ENCODE assay signal across 8 cellular contexts in the genomic region with DNA sequence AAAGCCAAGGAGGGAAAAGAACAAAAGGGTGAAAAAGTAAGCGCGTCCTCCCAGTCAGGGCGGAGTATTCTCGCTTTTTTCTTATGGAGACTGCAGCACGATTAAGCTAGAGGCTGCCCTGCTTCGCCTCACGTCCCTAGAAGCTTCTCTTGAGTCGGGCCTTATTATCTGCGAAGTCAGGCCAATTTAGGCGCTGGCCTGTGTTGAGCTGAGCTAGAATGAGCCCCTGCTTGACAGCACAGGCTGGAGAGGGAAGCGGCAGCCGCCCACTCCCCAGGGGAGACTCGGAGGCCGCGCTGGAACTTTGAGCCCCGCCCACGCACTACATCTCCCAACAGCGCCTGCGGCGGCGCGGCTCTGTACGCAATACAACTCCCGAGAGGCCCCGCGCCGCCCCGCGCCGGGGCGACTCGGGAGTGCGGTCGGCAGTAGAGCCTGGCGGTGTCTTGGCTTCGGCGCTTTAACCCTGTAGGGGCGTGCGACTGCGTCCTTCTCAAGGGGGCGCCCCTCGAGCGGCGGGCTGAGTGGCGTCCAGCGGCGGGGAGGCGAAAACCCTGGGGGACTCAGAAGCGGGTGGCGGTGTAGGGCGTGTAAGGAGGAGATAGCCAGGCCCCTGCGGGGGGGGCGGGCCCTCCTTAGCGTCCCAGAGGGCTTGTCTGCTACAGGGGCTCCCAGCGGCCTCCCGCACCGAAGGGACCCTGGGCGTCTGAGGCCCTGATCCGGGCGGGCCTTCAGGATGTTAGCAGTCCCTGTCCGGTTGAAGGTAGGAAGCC. TPM values are rescaled to one million over a fixed set of nuclear protein-coding genes. Genes with fewer than 3 reads are reported as not detected.
A peak's percentile ranks its signal among the peaks of the same experiment; 100 is the strongest.
DNase-seq lines count a peak whose midpoint lies in the region; ATAC-seq and TF ChIP-seq lines count a peak whose summit lies in the region.

No MANE protein-coding gene starts in this region.

- H3K4me3 ChIP-seq in dorsolateral prefrontal cortex (peak overlapping the region; percentile 68 to 100 (median 93)), lower lobe of right lung (peak overlapping the region; percentile 82)

- peaks cover 42% of the 10 kb centered on the region for H3K36me3 Mint-ChIP-seq in CD4-positive, alpha-beta T cell (ENCODE audit: low read depth)
- H3K36me3 Mint-ChIP-seq in activated CD4-positive, alpha-beta memory T cell treated with anti-CD3 and anti-CD28 coated beads for 36 hours: peaks cover 28% of the 10 kb centered on the region

- peak overlapping the region; percentile 95 for H3K27ac Mint-ChIP-seq in CD4-positive, alpha-beta T cell
- H3K27ac Mint-ChIP-seq in activated CD4-positive, alpha-beta memory T cell treated with anti-CD3 and anti-CD28 coated beads for 36 hours: peak overlapping the region; percentile 98

- ATAC-seq in CD4-positive, alpha-beta T cell (ENCODE audit: poor library complexity): peak; percentile 73
- ATAC-seq in GM19372 (IDR thresholded peaks at IDR 0.05; ENCODE audit: low read depth, unreplicated experiment): peak; percentile 52
- ATAC-seq in HG03521 (IDR thresholded peaks at IDR 0.05; ENCODE audit: unreplicated experiment): peak; percentile 67
- ATAC-seq in lower lobe of right lung: peak; percentile 94 to 95

- H3K27me3 Mint-ChIP-seq in CD4-positive, alpha-beta T cell: no peaks in the 10 kb centered on the region
- no peaks in the 10 kb centered on the region for H3K27me3 Mint-ChIP-seq in activated CD4-positive, alpha-beta memory T cell treated with anti-CD3 and anti-CD28 coated beads for 36 hours

- peak; percentile 71 to 84 (median 78) for DNase-seq in CD4-positive, alpha-beta T cell
- DNase-seq in NCI-H748 treated with DMSO at 0.1 percent for 48 hours (lab: John Stamatoyannopoulos, UW) (peak; percentile 48), dorsolateral prefrontal cortex (peak; percentile 82 to 92 (median 88)), lower lobe of right lung (peak; percentile 95)
- peak; percentile 92 for DNase-seq in activated CD4-positive, alpha-beta memory T cell treated with anti-CD3 and anti-CD28 coated beads for 36 hours
- peak; percentile 55 to 70 (median 70) for DNase-seq in stimulated activated CD4-positive, alpha-beta T cell treated with anti-CD3 and anti-CD28 coated beads, TNF-alpha, amount 100 ng/mL, for 1 hour (ENCODE audit: low read depth in 3 of 3, low spot score in 1 of 3)

- H3K4me1 Mint-ChIP-seq in CD4-positive, alpha-beta T cell (ENCODE audit: low read depth): peaks cover 43% of the 10 kb centered on the region
- H3K4me1 Mint-ChIP-seq in activated CD4-positive, alpha-beta memory T cell treated with anti-CD3 and anti-CD28 coated beads for 36 hours (ENCODE audit: low read depth): peaks cover 30% of the 10 kb centered on the region

- intact Hi-C loops in CD4-positive, alpha-beta T cell (cut with DNase I, micrococcal nuclease): loop anchor here (1.0 to 10.0 kb wide), 9 partner anchors 24 to 1274 kb away; partner anchors contain the start of genes E2F2 (in 2 of the 2), HNRNPR (in 2 of the 2), ELOA (in 1 of the 2) and GALE (in 1 of the 2)
- intact Hi-C loops in activated CD4-positive, alpha-beta memory T cell treated with anti-CD3 and anti-CD28 coated beads for 36 hours (cut with micrococcal nuclease): loop anchor here (1.0 to 2.0 kb wide), 3 partner anchors 24 to 190 kb away; partner anchors contain the start of genes HNRNPR and ID3
- intact Hi-C loops in dorsolateral prefrontal cortex (cut with DNase I): loop anchor here (1.0 to 10.0 kb wide), 4 partner anchors 24 to 169 kb away; partner anchors contain the start of genes HNRNPR (in 2 of the 2) and E2F2 (in 1 of the 2)
- intact Hi-C loops in lower lobe of right lung (cut with DNase I): no loop called here

- no peaks in the 10 kb centered on the region for H3K27me3 ChIP-seq in CD4-positive, alpha-beta T cell (ENCODE audit: control insufficient read depth, insufficient read depth, low read length)
- H3K27me3 ChIP-seq in dorsolateral prefrontal cortex: no peaks in the 10 kb centered on the region
- no peaks in the 10 kb centered on the region for H3K27me3 ChIP-seq in lower lobe of right lung (ENCODE audit: low read depth)

- peaks cover 17% of the 10 kb centered on the region for H3K36me3 ChIP-seq in lower lobe of right lung

- peak; percentile 18 for TF ChIP-seq CTCF in CD4-positive, alpha-beta T cell (IDR thresholded peaks at IDR 0.05)
- peak in 42 of 56 donors; percentile 13 to 53 (median 36) for TF ChIP-seq CTCF in dorsolateral prefrontal cortex (IDR thresholded peaks at IDR 0.05 in 54 of 56, conservative IDR thresholded peaks at IDR 0.05 in 2 of 56; ENCODE audit: low read depth in 1 of 56, partially characterized antibody in 56 of 56)
- TF ChIP-seq CTCF in lower lobe of right lung (IDR thresholded peaks at IDR 0.05): peak; percentile 12

- H3K27ac ChIP-seq in CD4-positive, alpha-beta T cell (ENCODE audit: low read depth, low read length): peak overlapping the region; percentile 90
- H3K27ac ChIP-seq in dorsolateral prefrontal cortex (peak overlapping the region; percentile 92 to 100 (median 99)), lower lobe of right lung (peak overlapping the region; percentile 94)

- H3K9me3 Mint-ChIP-seq in CD4-positive, alpha-beta T cell: no peaks in the 10 kb centered on the region
- H3K9me3 Mint-ChIP-seq in activated CD4-positive, alpha-beta memory T cell treated with anti-CD3 and anti-CD28 coated beads for 36 hours: peaks cover 6% of the 10 kb centered on the region

- peaks cover 50% of the 10 kb centered on the region for H3K4me1 ChIP-seq in lower lobe of right lung

- POLR2A ChIA-PET in CD4-positive, alpha-beta T cell (lab: Charles Lee): interaction anchor here (0.6 to 3.9 kb wide), 18 partner anchors 9 to 612 kb away, joined by 3 to 116 read pairs (median 4); partner anchors contain the start of genes ASAP3, HMGCL, HNRNPR and KDM1A
- POLR2A ChIA-PET in activated CD4-positive, alpha-beta memory T cell treated with anti-CD3 and anti-CD28 coated beads for 36 hours (lab: Charles Lee): interaction anchor here (1.1 to 5.5 kb wide), 3 partner anchors 12 to 26 kb away, joined by 4 to 65 read pairs (median 4); partner anchors contain the start of gene HNRNPR

- H3K9me3 ChIP-seq in CD4-positive, alpha-beta T cell (ENCODE audit: control insufficient read depth, low read length): peaks cover 2% of the 10 kb centered on the region
- peaks cover 11% of the 10 kb centered on the region for H3K9me3 ChIP-seq in lower lobe of right lung

- CTCF ChIA-PET in CD4-positive, alpha-beta T cell (lab: Charles Lee): interaction anchor here (0.8 to 2.1 kb wide), 4 partner anchors 24 to 48 kb away, joined by 3 to 11 read pairs (median 4); partner anchors contain the start of gene HNRNPR
- CTCF ChIA-PET in activated CD4-positive, alpha-beta memory T cell treated with anti-CD3 and anti-CD28 coated beads for 36 hours (lab: Charles Lee): interaction anchor here (0.6 to 4.0 kb wide), 8 partner anchors 24 to 269 kb away, joined by 3 to 20 read pairs (median 3); partner anchors contain the start of gene HNRNPR

- peak overlapping the region; percentile 100 for H3K4me3 Mint-ChIP-seq in CD4-positive, alpha-beta T cell
- H3K4me3 Mint-ChIP-seq in activated CD4-positive, alpha-beta memory T cell treated with anti-CD3 and anti-CD28 coated beads for 36 hours: peak overlapping the region; percentile 93

RNA-seq across cellular contexts. Expression of gene ZNF436, which starts 0.9 kb away (rescaled TPM):
- 1 to 10 TPM; 3.7 to 4.0 TPM for total RNA-seq in CD4-positive, alpha-beta T cell
- total RNA-seq in activated CD4-positive, alpha-beta memory T cell treated with anti-CD3 and anti-CD28 coated beads for 36 hours: 1 to 10 TPM; 4.6 to 4.8 TPM
- 10 to 100 TPM; 15.3 to 34.8 (median 19.1) TPM for total RNA-seq in dorsolateral prefrontal cortex
- total RNA-seq in lower lobe of right lung: 11.6 TPM

RNA-seq across cellular contexts. Expression of gene HNRNPR, which starts 24.7 kb away (rescaled TPM):
- 10 to 100 TPM; 92.0 to 93.3 TPM for total RNA-seq in CD4-positive, alpha-beta T cell
- total RNA-seq in activated CD4-positive, alpha-beta memory T cell treated with anti-CD3 and anti-CD28 coated beads for 36 hours: 100 to 1,000 TPM; 180 to 183 TPM
- total RNA-seq in dorsolateral prefrontal cortex (100 to 1,000 TPM in 88 of 120 experiments, 10 to 100 TPM in 32; 86.5 to 128 (median 105) TPM), lower lobe of right lung (84.9 TPM)

RNA-seq across cellular contexts. Expression of gene TCEA3, which starts 55.8 kb away (rescaled TPM):
- 10 to 100 TPM; 33.1 to 34.6 TPM for total RNA-seq in CD4-positive, alpha-beta T cell
- 1 to 10 TPM; 4.4 to 4.5 TPM for total RNA-seq in activated CD4-positive, alpha-beta memory T cell treated with anti-CD3 and anti-CD28 coated beads for 36 hours
- total RNA-seq in dorsolateral prefrontal cortex: 10 to 100 TPM in 83 of 120 experiments, 1 to 10 TPM in 37; 4.4 to 24.9 (median 11.7) TPM
- total RNA-seq in lower lobe of right lung: 41.9 TPM

Comparison
In these comparisons a context has a peak if more than half of its experiments do, and no peak if none do; other contexts are left out.
1. Peak in every context shown above with its lines: DNase-seq, ATAC-seq, H3K4me3 ChIP-seq and H3K27ac ChIP-seq.